Comparison of ENCODE assay signal across 32 cellular contexts in genomic region chr3:198030125-198030524, GRCh38.
A peak's percentile ranks its signal among the peaks of the same experiment; 100 is the strongest.
DNase-seq lines count a peak whose midpoint lies in the region; ATAC-seq and TF ChIP-seq lines count a peak whose summit lies in the region.
"Had no signal": no experiment of that assay in that cellular context is flagged by ENCODE, and none has a peak within 500 bp of the region (broad histone marks: within the 10 kb centered on the region; RNA-seq: fewer than 3 reads in every experiment).

No MANE protein-coding gene starts in this region.

- peaks cover 0 to 8% of the 10 kb centered on the region in 2 donors for H3K36me3 ChIP-seq in left lung
- H3K36me3 ChIP-seq: BE2C, HAP-1, prostate gland, thoracic aorta, vagina had no signal

- H3K4me1 Mint-ChIP-seq in CD14-positive monocyte: peaks cover 22% of the 10 kb centered on the region
- H3K4me1 Mint-ChIP-seq: activated CD4-positive, alpha-beta memory T cell treated with anti-CD3 and anti-CD28 coated beads, Interleukin-2, amount 10 ng/mL, durations not matched to agents 7 days and 5 days; central memory CD8-positive, alpha-beta T cell; naive B cell; stimulated activated naive CD8-positive, alpha-beta T cell treated with anti-CD3 and anti-CD28 coated beads, Interleukin-15, amount 100 ng/mL, for 72 hours had no signal

- H3K4me3 ChIP-seq in left lung: no peak overlapping the region
- H3K4me3 ChIP-seq: body of pancreas, HAP-1, prostate gland, thoracic aorta, vagina had no signal

- no peak for DNase-seq in CD14-positive monocyte (ENCODE audit: low spot score)
- DNase-seq in Kasumi-1 (lab: John Stamatoyannopoulos, UW): peak; percentile 56 to 64
- peak; percentile 62 for DNase-seq in NOMO-1 treated with dmso at 0.1 percent for 144 hours (lab: John Stamatoyannopoulos, UW; ENCODE audit: unreplicated experiment)
- no peak for DNase-seq in left lung
- DNase-seq in NCI-H82 (lab: John Stamatoyannopoulos, UW): no peak
- DNase-seq in mucosa of gallbladder (ENCODE audit: low spot score): no peak
- no peak for DNase-seq in stimulated activated CD8-positive, alpha-beta memory T cell treated with anti-CD3 and anti-CD28 coated beads, Interleukin-4, amount 100 ng/mL, for 48 hours
- DNase-seq: ACHN; activated CD4-positive, alpha-beta memory T cell treated with anti-CD3 and anti-CD28 coated beads, Interleukin-2, amount 10 ng/mL, durations not matched to agents 7 days and 5 days; activated naive CD4-positive, alpha-beta T cell treated with anti-CD3 and anti-CD28 coated beads, Interleukin-2, amount 50 U/mL, for 16 hours; BE2C; body of pancreas; dermis blood vessel endothelial cell; endodermal cell; head of caudate nucleus; naive B cell; NCI-H1048; NCI-H1694; NCI-H2171; NCI-H526; stimulated activated naive CD8-positive, alpha-beta T cell treated with anti-CD3 and anti-CD28 coated beads, Interleukin-15, amount 100 ng/mL, for 72 hours had no signal

- TF ChIP-seq CTCF in CD14-positive monocyte (IDR thresholded peaks at IDR 0.05) (peak; percentile 23), left lung (IDR thresholded peaks at IDR 0.05) (no peak)

- no peaks in the 10 kb centered on the region for H3K9me3 ChIP-seq in left lung
- H3K9me3 ChIP-seq: BE2C, body of pancreas, HAP-1, prostate gland, thoracic aorta, vagina had no signal

- no peaks in the 10 kb centered on the region for H3K27me3 ChIP-seq in left lung
- H3K27me3 ChIP-seq: BE2C, body of pancreas, vagina had no signal

- no peaks in the 10 kb centered on the region for H3K4me1 ChIP-seq in left lung
- H3K4me1 ChIP-seq: BE2C, body of pancreas, HAP-1, prostate gland, vagina had no signal

- intact Hi-C loops in CD14-positive monocyte (cut with micrococcal nuclease) (no loop called here), left lung (cut with DNase I) (no loop called here)

- no peaks in the 10 kb centered on the region for H3K36me3 Mint-ChIP-seq in CD14-positive monocyte
- H3K36me3 Mint-ChIP-seq: mesothelial cell of epicardium had no signal

- ATAC-seq in left lung (peak; percentile 53), GM21528 (IDR thresholded peaks at IDR 0.05; ENCODE audit: low FRiP score, unreplicated experiment) (no peak)
- ATAC-seq: body of pancreas; esophagus mucosa; sciatic nerve; stimulated activated naive CD8-positive, alpha-beta T cell treated with anti-CD3 and anti-CD28 coated beads, Interleukin-15, amount 100 ng/mL, for 72 hours had no signal

- peak overlapping the region in 1 of 2 donors; percentile 72 for H3K4me3 Mint-ChIP-seq in CD14-positive monocyte
- H3K4me3 Mint-ChIP-seq: activated CD4-positive, alpha-beta memory T cell treated with anti-CD3 and anti-CD28 coated beads, Interleukin-2, amount 10 ng/mL, durations not matched to agents 7 days and 5 days; central memory CD8-positive, alpha-beta T cell; endodermal cell; mesothelial cell of epicardium; naive B cell; stimulated activated naive CD8-positive, alpha-beta T cell treated with anti-CD3 and anti-CD28 coated beads, Interleukin-15, amount 100 ng/mL, for 72 hours; T-helper 1 cell treated with Interleukin-12 subunit alpha and Interleukin-12 subunit beta and Interleukin-4 antibody, amounts not matched to agents 30 μg/mL and 1 μg/mL, for 36 hours had no signal

- H3K27ac ChIP-seq in left lung: no peak overlapping the region
- H3K27ac ChIP-seq: body of pancreas, prostate gland, RWPE1, thoracic aorta, vagina had no signal

- peak overlapping the region in 2 of 7 donors; percentile 46 to 64 for H3K27ac Mint-ChIP-seq in CD14-positive monocyte
- H3K27ac Mint-ChIP-seq: activated CD4-positive, alpha-beta memory T cell treated with anti-CD3 and anti-CD28 coated beads, Interleukin-2, amount 10 ng/mL, durations not matched to agents 7 days and 5 days; endodermal cell; mesothelial cell of epicardium; naive B cell; stimulated activated naive CD8-positive, alpha-beta T cell treated with anti-CD3 and anti-CD28 coated beads, Interleukin-15, amount 100 ng/mL, for 72 hours; T-helper 1 cell treated with Interleukin-12 subunit alpha and Interleukin-12 subunit beta and Interleukin-4 antibody, amounts not matched to agents 30 μg/mL and 1 μg/mL, for 36 hours had no signal

- peaks cover 0 to 3% (median 0%) of the 10 kb centered on the region in 7 donors for H3K9me3 Mint-ChIP-seq in CD14-positive monocyte
- H3K9me3 Mint-ChIP-seq: activated CD4-positive, alpha-beta memory T cell treated with anti-CD3 and anti-CD28 coated beads, Interleukin-2, amount 10 ng/mL, durations not matched to agents 7 days and 5 days; central memory CD8-positive, alpha-beta T cell; endodermal cell; mesothelial cell of epicardium; naive B cell; stimulated activated naive CD8-positive, alpha-beta T cell treated with anti-CD3 and anti-CD28 coated beads, Interleukin-15, amount 100 ng/mL, for 72 hours; T-helper 1 cell treated with Interleukin-12 subunit alpha and Interleukin-12 subunit beta and Interleukin-4 antibody, amounts not matched to agents 30 μg/mL and 1 μg/mL, for 36 hours had no signal

- peaks cover 0 to 6% (median 1%) of the 10 kb centered on the region in 3 donors for H3K27me3 Mint-ChIP-seq in CD14-positive monocyte (ENCODE audit: low read depth in 3 of 3)
- H3K27me3 Mint-ChIP-seq: activated CD4-positive, alpha-beta memory T cell treated with anti-CD3 and anti-CD28 coated beads, Interleukin-2, amount 10 ng/mL, durations not matched to agents 7 days and 5 days; central memory CD8-positive, alpha-beta T cell; naive B cell; stimulated activated naive CD8-positive, alpha-beta T cell treated with anti-CD3 and anti-CD28 coated beads, Interleukin-15, amount 100 ng/mL, for 72 hours had no signal

Comparison
In these comparisons a context has a peak if more than half of its experiments do, and no peak if none do; other contexts are left out.
1. DNase-seq: peak in Kasumi-1 (2 of 2) and NOMO-1 treated with dmso at 0.1 percent for 144 hours (single experiment); none in CD14-positive monocyte (single experiment), left lung (0 of 2), NCI-H82 (single experiment), mucosa of gallbladder (single experiment) and stimulated activated CD8-positive, alpha-beta memory T cell treated with anti-CD3 and anti-CD28 coated beads, Interleukin-4, amount 100 ng/mL, for 48 hours (single experiment).